In the genomic region with DNA sequence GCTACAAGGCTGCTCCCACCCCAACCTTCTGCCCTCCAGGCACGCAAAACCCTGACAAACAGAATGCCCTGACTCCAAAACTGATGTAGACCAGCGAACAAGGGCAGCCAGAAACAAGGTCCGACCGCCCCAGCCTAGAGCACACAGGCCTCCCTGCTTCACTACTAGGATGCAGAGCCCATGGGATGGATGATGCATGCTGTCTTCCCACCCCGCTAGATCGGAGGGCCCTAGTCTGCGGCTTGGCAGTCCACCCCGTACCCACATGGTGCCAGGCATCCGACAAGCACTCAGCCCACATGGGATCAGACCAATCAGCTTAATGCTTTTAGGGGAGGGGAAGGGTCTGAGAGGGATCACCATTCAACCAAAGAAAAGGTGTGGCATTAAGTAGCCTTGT, we compare ENCODE assay signal across 8 cellular contexts. TPM values are rescaled to one million over a fixed set of nuclear protein-coding genes. Genes with fewer than 3 reads are reported as not detected.
A peak's percentile ranks its signal among the peaks of the same experiment; 100 is the strongest.
DNase-seq lines count a peak whose midpoint lies in the region; ATAC-seq, FAIRE-seq and TF ChIP-seq lines count a peak whose summit lies in the region.

No MANE protein-coding gene starts in this region.

- H3K9me3 Mint-ChIP-seq in memory B cell: no peaks in the 10 kb centered on the region

- TF ChIP-seq CTCF in left ventricle myocardium inferior (IDR thresholded peaks at IDR 0.05; ENCODE audit: borderline replicate concordance) (no peak), astrocyte of the spinal cord (IDR thresholded peaks at IDR 0.05; ENCODE audit: low read depth, low read length) (no peak)

- H3K4me3 ChIP-seq in left ventricle myocardium inferior (peak overlapping the region; percentile 93), astrocyte of the spinal cord (ENCODE audit: low read depth, low read length) (peak overlapping the region; percentile 76)

- ATAC-seq in Right ventricle myocardium inferior: no peak
- no peak for ATAC-seq in memory B cell (ENCODE audit: low read depth)
- ATAC-seq in GM18517 (IDR thresholded peaks at IDR 0.05; ENCODE audit: unreplicated experiment): no peak

- H3K4me3 Mint-ChIP-seq in memory B cell: peak overlapping the region; percentile 68

- intact Hi-C loops in left ventricle myocardium inferior (cut with micrococcal nuclease) (loop anchor here (5.0 kb wide), 1 partner anchor 74 kb away; no protein-coding TSS in a partner anchor), Right ventricle myocardium inferior (cut with DNase I) (no loop called here)

- peak overlapping the region; percentile 95 for H3K27ac Mint-ChIP-seq in memory B cell

- no peaks in the 10 kb centered on the region for H3K27me3 Mint-ChIP-seq in memory B cell

- in situ Hi-C loops in astrocyte of the spinal cord (cut with HindIII; ENCODE audit: low sequenced_read_pairs): no loop called here

- no peaks in the 10 kb centered on the region for H3K36me3 Mint-ChIP-seq in memory B cell

- peaks cover 57% of the 10 kb centered on the region for H3K4me1 ChIP-seq in left ventricle myocardium inferior

- FAIRE-seq in urothelium cell line (lab: Jason Lieb, UNC): peak; percentile 30

- H3K36me3 ChIP-seq in left ventricle myocardium inferior: no peaks in the 10 kb centered on the region

- H3K27ac ChIP-seq in left ventricle myocardium inferior (replicated peaks): peak overlapping the region; percentile 92

- peaks cover 42% of the 10 kb centered on the region for H3K4me1 Mint-ChIP-seq in memory B cell

- DNase-seq in left ventricle myocardium inferior (no peak), Right ventricle myocardium inferior (ENCODE audit: missing footprints) (no peak), astrocyte of the spinal cord (ENCODE audit: low read depth, low spot score) (no peak), memory B cell (ENCODE audit: low spot score in 2 of 2) (no peak), urothelium cell line (ENCODE audit: low spot score) (no peak), NCI-H345 treated with DMSO at 0.1 percent for 48 hours (lab: John Stamatoyannopoulos, UW; ENCODE audit: unreplicated experiment) (no peak), NCI-H510A treated with DMSO at 0.1 percent for 48 hours (lab: John Stamatoyannopoulos, UW) (no peak)

- H3K9me3 ChIP-seq in left ventricle myocardium inferior (replicated peaks): no peaks in the 10 kb centered on the region

- H3K27me3 ChIP-seq in left ventricle myocardium inferior (ENCODE audit: low read depth): no peaks in the 10 kb centered on the region

RNA-seq across cellular contexts. Expression of a gene that starts 30.6 kb away (rescaled TPM):
- total RNA-seq in left ventricle myocardium inferior (18.1 TPM), Right ventricle myocardium inferior (18.4 TPM)
